9 cellular contexts compared by ENCODE assay signal in the genomic region with DNA sequence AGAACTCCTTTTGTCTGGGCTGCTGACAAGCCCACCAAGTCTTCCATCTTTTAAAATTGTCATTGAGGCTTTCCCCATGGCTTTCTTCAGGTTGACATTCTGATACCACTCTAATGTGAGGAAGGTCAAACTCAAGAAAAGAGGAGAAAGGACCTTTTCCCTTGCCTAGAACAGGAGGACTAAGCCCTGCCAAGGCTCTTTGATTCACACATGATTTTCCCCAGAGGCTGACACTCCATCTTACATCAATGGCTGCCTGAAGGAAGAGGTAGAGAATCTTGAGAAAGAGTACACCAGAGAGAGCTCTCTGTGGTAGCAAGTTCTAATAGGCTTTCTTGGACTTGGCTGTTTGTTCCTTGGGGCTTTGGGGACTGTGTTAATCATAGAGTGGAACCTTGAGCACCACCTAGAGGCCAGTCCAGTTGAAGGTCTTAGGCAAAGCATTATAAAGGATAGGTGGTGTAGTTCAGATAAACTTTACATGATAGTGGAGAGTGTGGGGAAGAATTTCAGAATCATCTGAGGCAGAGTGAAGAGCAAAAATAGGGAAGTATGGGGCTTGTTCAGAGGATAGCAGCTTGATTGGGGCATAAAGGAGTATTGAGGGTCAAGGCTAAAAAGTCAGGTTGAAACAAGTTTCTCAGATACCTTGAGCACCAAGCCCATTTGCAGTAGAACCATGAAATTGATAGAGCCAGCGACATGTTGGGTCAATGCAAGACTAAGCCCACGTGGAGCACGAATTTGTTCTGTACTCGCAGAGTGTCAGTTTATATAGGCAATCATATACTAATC. TPM values are rescaled to one million over a fixed set of nuclear protein-coding genes. Genes with fewer than 3 reads are reported as not detected.
DNase-seq lines count a peak whose midpoint lies in the region; ATAC-seq and TF ChIP-seq lines count a peak whose summit lies in the region.
"Had no signal": no experiment of that assay in that cellular context is flagged by ENCODE, and none has a peak within 500 bp of the region (broad histone marks: within the 10 kb centered on the region; RNA-seq: fewer than 3 reads in every experiment).

No MANE protein-coding gene starts in this region.

- no peaks in the 10 kb centered on the region for H3K27me3 ChIP-seq in liver (ENCODE audit: control insufficient read depth in 4 of 4, insufficient read depth in 4 of 4, low read length in 3 of 4)
- H3K27me3 ChIP-seq: BLaER1 treated with 17β-estradiol and CSF1 and Interleukin-3, amounts not matched to agents 10 nM and 100 nM had no signal

- TF ChIP-seq RAD21 in liver (IDR thresholded peaks at IDR 0.05) = peak; percentile 81 to 85

- H3K27ac ChIP-seq in liver (ENCODE audit: low read depth in 1 of 2, low read length in 2 of 2) = no peak overlapping the region
- H3K27ac ChIP-seq: BLaER1 treated with 17β-estradiol and CSF1 and Interleukin-3, amounts not matched to agents 10 nM and 100 nM had no signal

- DNase-seq in NCI-H1417 (lab: John Stamatoyannopoulos, UW) (peak; percentile 30 to 60 (median 52)), NCI-H1417 treated with DMSO at 0.1 percent for 48 hours (lab: John Stamatoyannopoulos, UW) (no peak), NCI-H2029 (lab: John Stamatoyannopoulos, UW) (peak; percentile 22), choroid plexus epithelial cell (ENCODE audit: low read depth) (peak; percentile 87)
- DNase-seq in activated CD4-positive, CD25-positive, alpha-beta regulatory T cell (lab: John Stamatoyannopoulos, UW) = peak; percentile 4 to 25 (median 20)
- DNase-seq in stimulated activated CD8-positive, alpha-beta memory T cell treated with anti-CD3 and anti-CD28 coated beads, Interleukin-15, amount 100 ng/mL, for 4 hours (ENCODE audit: low read depth in 2 of 2) = peak; percentile 4 to 45

- H3K36me3 ChIP-seq in liver (ENCODE audit: control insufficient read depth in 4 of 4, insufficient read depth in 3 of 4, low read depth in 1 of 4, low read length in 3 of 4) = peaks cover 3 to 37% (median 21%) of the 10 kb centered on the region in 4 donors

- peaks cover 0 to 7% (median 6%) of the 10 kb centered on the region in 4 donors for H3K4me1 ChIP-seq in liver (ENCODE audit: control insufficient read depth in 4 of 4, insufficient read depth in 4 of 4, low read length in 3 of 4)
- H3K4me1 ChIP-seq: BLaER1 treated with 17β-estradiol and CSF1 and Interleukin-3, amounts not matched to agents 10 nM and 100 nM had no signal

- no peaks in the 10 kb centered on the region for H3K9me3 ChIP-seq in liver (ENCODE audit: control insufficient read depth in 4 of 4, low read length in 3 of 4)

- H3K9ac ChIP-seq in liver (ENCODE audit: low read depth in 1 of 2, low read length in 2 of 2) = no peak overlapping the region
- H3K9ac ChIP-seq: BLaER1 treated with 17β-estradiol and CSF1 and Interleukin-3, amounts not matched to agents 10 nM and 100 nM had no signal

- ATAC-seq in HG02571 (IDR thresholded peaks at IDR 0.05; ENCODE audit: unreplicated experiment) = peak; percentile 68

- WGBS in liver = 85% methylated on average over 4 of the region's 4 CpGs

- H3K4me3 ChIP-seq in choroid plexus epithelial cell (ENCODE audit: low read depth, low read length) (no peak overlapping the region), liver (ENCODE audit: low read depth in 1 of 3, low read length in 3 of 3) (no peak overlapping the region)
- H3K4me3 ChIP-seq: BLaER1 treated with 17β-estradiol and CSF1 and Interleukin-3, amounts not matched to agents 10 nM and 100 nM had no signal

- peak; percentile 84 for TF ChIP-seq CTCF in choroid plexus epithelial cell (conservative IDR thresholded peaks at IDR 0.05; ENCODE audit: low read depth, low read length)
- peak; percentile 63 for TF ChIP-seq CTCF in liver (IDR thresholded peaks at IDR 0.05; ENCODE audit: low read depth, low read length, missing input control)

TF ChIP-seq in liver, 16 proteins besides CTCF, POLR2A, EP300 and RAD21:
- TF ChIP-seq YY1 (IDR thresholded peaks at IDR 0.05) (no peak), GABPA (IDR thresholded peaks at IDR 0.05 in 1 of 2, conservative IDR thresholded peaks at IDR 0.05 in 1 of 2) (no peak)
TF ChIP-seq in liver: peak in this region for 0.

RNA-seq across cellular contexts. Expression of a gene that starts 36.7 kb away (rescaled TPM):
- 10 to 100 TPM; 50.2 to 68.1 TPM for total RNA-seq in liver
- 10 to 100 TPM; 43.5 to 63.9 TPM for polyA plus RNA-seq in liver
